22 cellular contexts compared by ENCODE assay signal in the genomic region with DNA sequence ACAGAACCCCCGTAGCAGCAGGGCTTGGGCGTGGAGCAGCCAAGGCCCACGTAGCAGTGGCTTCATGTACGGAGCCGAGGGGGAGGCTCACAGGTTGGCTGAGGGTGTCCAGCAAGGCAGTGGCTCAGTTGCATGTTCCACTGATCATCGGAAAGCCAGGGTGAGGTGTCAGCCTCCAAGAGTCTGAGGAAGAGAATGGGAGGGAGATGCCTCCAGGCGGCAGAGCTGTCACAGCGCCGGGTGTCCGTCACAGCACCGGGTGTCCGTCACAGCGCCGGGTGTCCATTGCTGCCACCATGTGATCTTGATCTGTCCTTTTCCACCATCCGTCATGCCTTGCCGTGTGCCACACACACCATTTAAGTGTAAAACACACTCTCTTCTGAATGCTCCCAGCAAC.
DNase-seq lines count a peak whose midpoint lies in the region; ATAC-seq, FAIRE-seq and TF ChIP-seq lines count a peak whose summit lies in the region.
"Had no signal": no experiment of that assay in that cellular context is flagged by ENCODE, and none has a peak within 500 bp of the region (broad histone marks: within the 10 kb centered on the region; RNA-seq: fewer than 3 reads in every experiment).

No MANE protein-coding gene starts in this region.

- no peak overlapping the region for H3K27ac Mint-ChIP-seq in nephron progenitor cell
- H3K27ac Mint-ChIP-seq: CD4-positive, CD25-positive, alpha-beta regulatory T cell; CD8-positive, alpha-beta memory T cell; HFFc6 had no signal

- no peak for TF ChIP-seq RAD21 in H1 (IDR thresholded peaks at IDR 0.05 in 1 of 2, conservative IDR thresholded peaks at IDR 0.05 in 1 of 2; ENCODE audit: low read depth in 2 of 2, low read length in 2 of 2)

- H4K5ac ChIP-seq in H1 (ENCODE audit: insufficient read length, low read depth, low read length), result no peak overlapping the region

- no peak overlapping the region for H3K23ac ChIP-seq in H1 (ENCODE audit: insufficient read length)

- no peaks in the 10 kb centered on the region for H3K27me3 ChIP-seq in NT2/D1 (ENCODE audit: insufficient read depth, insufficient read length)
- no peaks in the 10 kb centered on the region for H3K27me3 ChIP-seq in H1 (replicated peaks in 1 of 4; ENCODE audit: control insufficient read depth in 3 of 4, extremely low read depth in 1 of 4, insufficient read depth in 3 of 4, low read length in 3 of 4)
- peaks cover 0 to 72% (median 0%) of the 10 kb centered on the region in 7 donors for H3K27me3 ChIP-seq in spleen (replicated peaks in 1 of 7)

- H3K4me1 ChIP-seq in NT2/D1 (ENCODE audit: insufficient read depth, insufficient read length), result peaks cover 19% of the 10 kb centered on the region
- peaks cover 0 to 18% (median 7%) of the 10 kb centered on the region in 4 experiments; a peak in 6 of 7 replicates for H3K4me1 ChIP-seq in H1 (replicated peaks in 1 of 4; ENCODE audit: control insufficient read depth in 3 of 4, insufficient read depth in 4 of 4, low read length in 3 of 4)
- peaks cover 0 to 48% (median 24%) of the 10 kb centered on the region in 6 donors for H3K4me1 ChIP-seq in spleen

- no peaks in the 10 kb centered on the region for H3K23me2 ChIP-seq in H1 (ENCODE audit: low read depth, low read length)

- H3K4me3 Mint-ChIP-seq in nephron progenitor cell, result peak overlapping the region; percentile 14
- H3K4me3 Mint-ChIP-seq: CD4-positive, CD25-positive, alpha-beta regulatory T cell; CD8-positive, alpha-beta memory T cell; HFFc6 had no signal

- peaks cover 0 to 2% of the 10 kb centered on the region in 2 experiments for H4K20me1 ChIP-seq in H1 (replicated peaks in 1 of 2; ENCODE audit: control insufficient read depth in 1 of 2, insufficient read depth in 2 of 2, low read length in 2 of 2)

- no peak overlapping the region for H3K4ac ChIP-seq in H1 (replicated peaks; ENCODE audit: insufficient read length, low read depth, low read length)

- no peak for TF ChIP-seq EP300 in H1 (IDR thresholded peaks at IDR 0.05; ENCODE audit: borderline replicate concordance in 1 of 2, low read depth in 2 of 2, low read length in 2 of 2)

- CTCF ChIA-PET in H1 (lab: Charles Lee; ENCODE audit: partially characterized antibody), result interaction anchor here (0.8 to 1.8 kb wide), 7 partner anchors 19 to 251 kb away, joined by 3 to 5 read pairs (median 3); no protein-coding TSS in a partner anchor

- H3K36me3 ChIP-seq in NT2/D1 (ENCODE audit: insufficient read depth, insufficient read length, low read length) (no peaks in the 10 kb centered on the region), H1 (ENCODE audit: control insufficient read depth in 2 of 4, insufficient read depth in 4 of 4, low read length in 3 of 4) (no peaks in the 10 kb centered on the region), spleen (no peaks in the 10 kb centered on the region)
- H3K36me3 ChIP-seq: BE2C had no signal

- H2BK15ac ChIP-seq in H1 (ENCODE audit: low read length), result no peak overlapping the region

- H3K79me1 ChIP-seq in H1 (ENCODE audit: low read depth, low read length), result no peaks in the 10 kb centered on the region; the same call in none of the 2 replicates

- H2AFZ ChIP-seq in H1 (ENCODE audit: low read length), result no peak overlapping the region
- H2AFZ ChIP-seq: GM23248 had no signal

- peaks cover 11% of the 10 kb centered on the region for H3K27me3 Mint-ChIP-seq in nephron progenitor cell (ENCODE audit: low read depth, poor library complexity)
- H3K27me3 Mint-ChIP-seq: CD4-positive, CD25-positive, alpha-beta regulatory T cell had no signal

- H2BK20ac ChIP-seq in H1 (ENCODE audit: low read length), result no peak overlapping the region

- no peak for ATAC-seq in GM19397 (IDR thresholded peaks at IDR 0.05; ENCODE audit: unreplicated experiment)
- ATAC-seq: HCT116 had no signal

- DNase-seq in NT2/D1 (ENCODE audit: low read depth, low spot score) (no peak), H1 (ENCODE audit: low read depth in 1 of 2, low spot score in 2 of 2) (no peak), nephron progenitor cell (no peak), spleen (peak; percentile 72), Kasumi-1 (lab: John Stamatoyannopoulos, UW) (no peak), cortex of kidney (lab: John Stamatoyannopoulos, UW) (no peak)
- no peak for DNase-seq in activated naive CD4-positive, alpha-beta T cell treated with Interleukin-2 at 50 U/mL for 16 hours
- DNase-seq: ACHN; BE2C; C1 segment of cervical spinal cord; CD4-positive, CD25-positive, alpha-beta regulatory T cell; CD8-positive, alpha-beta memory T cell; DMS 273 treated with DMSO at 0.1 percent for 48 hours; DMS53; GM23248; HFFc6 had no signal

- H2BK120ac ChIP-seq in H1 (replicated peaks; ENCODE audit: low read depth, low read length), result no peak overlapping the region

- H3K18ac ChIP-seq in H1 (ENCODE audit: extremely low read depth, low read length), result no peak overlapping the region

- no peaks in the 10 kb centered on the region for H3K9me3 Mint-ChIP-seq in nephron progenitor cell
- H3K9me3 Mint-ChIP-seq: CD8-positive, alpha-beta memory T cell had no signal

- H3K4me1 Mint-ChIP-seq in nephron progenitor cell, result peaks cover 68% of the 10 kb centered on the region
- H3K4me1 Mint-ChIP-seq: CD4-positive, CD25-positive, alpha-beta regulatory T cell; CD8-positive, alpha-beta memory T cell had no signal

- TF ChIP-seq POLR2A in H1 (IDR thresholded peaks at IDR 0.05; ENCODE audit: control extremely low read depth in 1 of 2, low read depth in 2 of 2, low read length in 2 of 2) (no peak), spleen (IDR thresholded peaks at IDR 0.05) (no peak)

- H3K14ac ChIP-seq in H1 (ENCODE audit: insufficient read length), result no peak overlapping the region

- H3K27ac ChIP-seq in H1 (ENCODE audit: low read depth, low read length) (no peak overlapping the region), spleen (no peak overlapping the region)
- H3K27ac ChIP-seq: GM23248, KMS-11 had no signal

- no peak overlapping the region for H4K8ac ChIP-seq in H1 (ENCODE audit: extremely low read depth, insufficient read depth, low read length)

- WGBS in H1 (ENCODE audit: extremely low coverage in 1 of 2, insufficient coverage in 1 of 2, insufficient read length in 1 of 2, insufficient replicate concordance in 2 of 2, low coverage in 1 of 2, low lambda C conversion rate in 2 of 2, missing lambda C conversion rate in 1 of 2), 2 experiments, result 88% methylated on average over 16 of the region's 16 CpGs; no CpG with 5 or more reads in 1 of the 2 experiments
- 79 to 92% (median 89%) methylated on average over 10 to 16 of the region's 16 CpGs for WGBS in spleen, 5 donors

- H2BK12ac ChIP-seq in H1 (ENCODE audit: low read depth, low read length), result peak overlapping the region; percentile 7; the same call in 1 of the 2 replicates

- H3K9ac ChIP-seq in NT2/D1 (ENCODE audit: insufficient read length, low read depth) (peak overlapping the region; percentile 26), H1 (replicated peaks in 1 of 4; ENCODE audit: extremely low read depth in 1 of 4, low read depth in 3 of 4, low read length in 3 of 4) (no peak overlapping the region)
- H3K9ac ChIP-seq: GM23248, KMS-11 had no signal

- TF ChIP-seq CTCF in H1 (IDR thresholded peaks at IDR 0.05; ENCODE audit: control extremely low read depth in 1 of 3, insufficient read depth in 1 of 3, low read depth in 1 of 3, low read length in 3 of 3) (no peak), nephron progenitor cell (IDR thresholded peaks at IDR 0.05) (no peak), spleen (IDR thresholded peaks at IDR 0.05 in 8 of 11, conservative IDR thresholded peaks at IDR 0.05 in 3 of 11) (no peak)

- no peaks in the 10 kb centered on the region for H3K79me2 ChIP-seq in H1 (ENCODE audit: control insufficient read depth in 1 of 2, insufficient read depth in 2 of 2, low read length in 2 of 2)

- no peak for FAIRE-seq in H1 (lab: Jason Lieb, UNC)
- FAIRE-seq: A204.1, G401.6, GM12891 had no signal

- intact Hi-C loops in spleen (cut with DNase I; ENCODE audit: low total_unique reads), result no loop called here

- H3K4me3 ChIP-seq in NT2/D1 (ENCODE audit: insufficient read length, low read depth), result no peak overlapping the region
- no peak overlapping the region for H3K4me3 ChIP-seq in H1 (ENCODE audit: extremely low read depth in 1 of 4, insufficient read depth in 2 of 4, low read depth in 3 of 4, low read length in 4 of 4)
- no peak overlapping the region for H3K4me3 ChIP-seq in spleen
- H3K4me3 ChIP-seq: GM23248 had no signal

- H3K9me3 ChIP-seq in NT2/D1 (ENCODE audit: insufficient read depth, low read length), result no peaks in the 10 kb centered on the region
- H3K9me3 ChIP-seq in H1 (ENCODE audit: insufficient read depth in 2 of 2, low read depth in 1 of 2, low read length in 1 of 2), result no peaks in the 10 kb centered on the region
- H3K9me3 ChIP-seq in spleen, result no peaks in the 10 kb centered on the region
- H3K9me3 ChIP-seq: BE2C had no signal

- peak overlapping the region; percentile 2 for H4K91ac ChIP-seq in H1 (replicated peaks; ENCODE audit: insufficient read length, low read length)

- H3K4me2 ChIP-seq in H1 (ENCODE audit: insufficient read depth in 1 of 2, low read depth in 2 of 2, low read length in 2 of 2), result peak overlapping the region; percentile 4 to 31; a peak in 3 of 4 replicates
- H3K4me2 ChIP-seq: KMS-11 had no signal

- no peaks in the 10 kb centered on the region for H3K36me3 Mint-ChIP-seq in nephron progenitor cell (ENCODE audit: low read depth)
- H3K36me3 Mint-ChIP-seq: CD4-positive, CD25-positive, alpha-beta regulatory T cell; CD8-positive, alpha-beta memory T cell had no signal

- no peak overlapping the region for H2AK5ac ChIP-seq in H1 (ENCODE audit: low read depth, low read length)

- POLR2A ChIA-PET in H1 (lab: Charles Lee; ENCODE audit: partially characterized antibody), result interaction anchor here (1.0 to 1.2 kb wide), 2 partner anchors 25 to 50 kb away, joined by 3 read pairs; no protein-coding TSS in a partner anchor

- H3K56ac ChIP-seq in H1 (replicated peaks; ENCODE audit: insufficient read length, low read depth, low read length), result no peak overlapping the region

- no peak overlapping the region for H2BK5ac ChIP-seq in H1 (ENCODE audit: low read depth, low read length)

TF ChIP-seq in H1, 55 proteins besides CTCF, POLR2A, EP300 and RAD21:
- no peak for TF ChIP-seq JUN (IDR thresholded peaks at IDR 0.05; ENCODE audit: low read depth, low read length)
